Comparison of ENCODE assay signal across 8 cellular contexts in the genomic region with DNA sequence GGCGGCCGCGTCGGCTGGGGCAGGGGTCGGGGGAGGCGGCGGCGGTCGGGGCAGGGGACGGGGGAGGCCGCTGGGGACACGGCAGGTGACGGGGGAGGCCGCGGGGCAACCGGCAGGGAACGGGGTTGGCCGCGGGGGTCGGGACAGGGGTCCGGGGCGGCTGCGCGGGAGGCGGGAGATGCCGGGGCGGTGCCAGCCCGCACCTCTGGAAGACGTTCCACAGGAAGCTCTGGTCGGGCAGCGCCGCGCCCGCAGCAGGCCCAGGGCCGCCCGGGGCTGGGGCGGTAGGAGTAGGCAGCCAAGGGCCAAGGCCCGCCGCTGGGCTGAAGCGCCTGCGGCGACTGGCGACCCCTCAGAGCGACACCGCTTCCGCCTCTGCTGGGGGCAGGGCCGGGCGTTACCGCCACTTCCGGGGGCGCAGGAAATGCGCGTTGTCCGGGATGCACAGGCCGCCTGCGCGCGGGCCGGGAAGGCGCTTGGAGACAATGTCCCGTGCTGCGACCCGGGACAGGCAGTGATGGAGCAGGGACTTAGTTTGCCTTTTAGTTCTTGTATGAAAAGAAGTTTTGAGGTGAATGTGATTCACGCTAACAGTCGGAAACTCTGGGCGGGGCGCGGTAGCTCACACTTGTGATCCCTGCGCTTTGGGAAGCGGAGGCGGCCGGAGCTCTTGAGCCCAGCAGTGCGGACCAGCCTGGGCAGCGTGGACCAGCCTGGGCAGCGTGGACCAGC.
DNase-seq lines count a peak whose midpoint lies in the region; ATAC-seq and TF ChIP-seq lines count a peak whose summit lies in the region.

No MANE protein-coding gene starts in this region.

- peak; percentile 97 for ATAC-seq in GM21423 (IDR thresholded peaks at IDR 0.05; ENCODE audit: unreplicated experiment)

- peak overlapping the region; percentile 39; the same call in 1 of the 2 replicates for H3K27ac ChIP-seq in HUES64 (ENCODE audit: low read depth, low read length)
- no peak overlapping the region for H3K27ac ChIP-seq in neural progenitor cell
- peak overlapping the region; percentile 55 for H3K27ac ChIP-seq in stomach smooth muscle (ENCODE audit: low read length)

- peak overlapping the region; percentile 84 for H3K4me3 ChIP-seq in HUES64 (ENCODE audit: low read length)
- peak overlapping the region; percentile 69 for H3K4me3 ChIP-seq in neural progenitor cell
- peak overlapping the region; percentile 80 to 81 for H3K4me3 ChIP-seq in stomach smooth muscle (ENCODE audit: low read length in 2 of 2)

- no peak for TF ChIP-seq CTCF in neural progenitor cell (IDR thresholded peaks at IDR 0.05)

- H3K4me1 ChIP-seq in HUES64 (ENCODE audit: insufficient read depth, low read length): no peaks in the 10 kb centered on the region
- no peaks in the 10 kb centered on the region for H3K4me1 ChIP-seq in neural progenitor cell
- peaks cover 9% of the 10 kb centered on the region for H3K4me1 ChIP-seq in stomach smooth muscle (ENCODE audit: control insufficient read depth, insufficient read depth, low read length)

- DNase-seq in DMS 273 (lab: John Stamatoyannopoulos, UW; ENCODE audit: unreplicated experiment) (peak; percentile 92), RPMI7951 (ENCODE audit: low read depth) (peak; percentile 70), activated gamma-delta T cell (lab: John Stamatoyannopoulos, UW) (peak; percentile 60), foreskin melanocyte (peak; percentile 70), neural progenitor cell (ENCODE audit: low spot score) (peak; percentile 90)

- WGBS in HUES64: 6% methylated on average over 75 of the region's 75 CpGs

- H3K79me2 ChIP-seq in neural progenitor cell (ENCODE audit: low read depth): no peaks in the 10 kb centered on the region

- H3K36me3 ChIP-seq in HUES64 (ENCODE audit: insufficient read depth, low read length) (peaks cover 6% of the 10 kb centered on the region; the same call in 1 of the 2 replicates), neural progenitor cell (no peaks in the 10 kb centered on the region), stomach smooth muscle (ENCODE audit: control insufficient read depth in 2 of 2, insufficient read depth in 2 of 2, low read length in 2 of 2) (no peaks in the 10 kb centered on the region)

- H3F3A ChIP-seq in neural progenitor cell (ENCODE audit: low read depth): no peaks in the 10 kb centered on the region

- H3K4me1 Mint-ChIP-seq in neural progenitor cell: peaks cover 4% of the 10 kb centered on the region

- H3K4me3 Mint-ChIP-seq in neural progenitor cell: peak overlapping the region; percentile 85

- H3K27ac Mint-ChIP-seq in neural progenitor cell: peak overlapping the region; percentile 78

- H3K9me3 Mint-ChIP-seq in neural progenitor cell: no peaks in the 10 kb centered on the region

- H3K27me3 Mint-ChIP-seq in neural progenitor cell (ENCODE audit: insufficient read depth, low read depth): peaks cover 4% of the 10 kb centered on the region

- peak overlapping the region; percentile 78 for H3K4me2 ChIP-seq in neural progenitor cell

- peak overlapping the region; percentile 84 for H3K9ac ChIP-seq in HUES64 (ENCODE audit: low read depth, low read length)
- H3K9ac ChIP-seq in neural progenitor cell: no peak overlapping the region
- H3K9ac ChIP-seq in stomach smooth muscle (ENCODE audit: low read length in 2 of 2): peak overlapping the region; percentile 76 to 79

- no peaks in the 10 kb centered on the region for H3K9me3 ChIP-seq in HUES64 (ENCODE audit: insufficient read depth, low read depth, low read length)
- H3K9me3 ChIP-seq in neural progenitor cell (ENCODE audit: low read depth): no peaks in the 10 kb centered on the region
- no peaks in the 10 kb centered on the region for H3K9me3 ChIP-seq in stomach smooth muscle (ENCODE audit: control insufficient read depth in 2 of 2, low read length in 2 of 2)

- H3K36me3 Mint-ChIP-seq in neural progenitor cell: no peaks in the 10 kb centered on the region

- H3K27me3 ChIP-seq in HUES64 (ENCODE audit: insufficient read depth, low read length) (no peaks in the 10 kb centered on the region), neural progenitor cell (no peaks in the 10 kb centered on the region), stomach smooth muscle (ENCODE audit: control insufficient read depth in 1 of 2, insufficient read depth in 2 of 2, low read length in 2 of 2) (no peaks in the 10 kb centered on the region)

- H2AFZ ChIP-seq in neural progenitor cell (replicated peaks): peak overlapping the region; percentile 93

- no peaks in the 10 kb centered on the region for H4K20me1 ChIP-seq in neural progenitor cell (ENCODE audit: low read depth)
